ENCODE assay signal across 6 cellular contexts in the genomic region with DNA sequence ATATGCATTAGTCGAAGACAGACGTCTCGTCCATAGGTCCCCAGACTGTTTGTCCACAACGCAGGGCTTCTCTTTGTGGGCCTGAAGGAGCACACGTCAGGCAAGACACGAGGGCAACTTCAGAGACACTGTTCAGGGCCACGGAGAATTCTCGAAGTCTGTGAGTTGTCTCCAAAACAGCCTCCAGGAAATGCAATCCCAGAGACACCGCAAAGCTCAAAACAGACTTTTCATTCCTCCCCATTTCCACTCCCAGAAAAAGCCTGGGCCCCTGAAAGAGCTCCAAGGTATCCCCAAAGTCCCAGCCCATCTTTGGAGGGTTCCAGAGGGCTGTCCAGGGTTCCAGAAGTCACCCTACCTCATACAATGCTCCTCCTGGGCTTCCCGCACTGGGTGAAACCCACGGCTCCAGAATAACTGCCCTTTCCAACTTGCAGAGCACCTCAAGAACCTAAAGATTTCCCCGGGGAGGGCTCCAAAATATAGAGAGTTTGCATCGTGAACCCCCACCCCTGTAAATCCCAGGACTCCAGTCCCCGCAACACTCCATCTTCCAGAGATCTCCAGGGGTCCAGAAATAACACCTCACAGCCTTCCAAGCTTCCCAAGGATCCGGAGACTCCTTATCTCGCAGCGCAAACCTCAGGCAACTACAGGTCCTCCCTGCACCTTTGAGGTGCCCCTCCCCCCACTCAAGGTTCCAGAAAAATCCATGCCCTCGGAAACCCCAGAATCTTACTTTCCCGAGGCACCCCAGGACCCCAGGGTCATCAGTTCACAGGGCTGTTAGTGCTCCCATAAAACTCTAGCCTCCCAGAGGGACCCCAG. TPM values are rescaled to one million over a fixed set of nuclear protein-coding genes. Genes with fewer than 3 reads are reported as not detected.
DNase-seq lines count a peak whose midpoint lies in the region; ATAC-seq and TF ChIP-seq lines count a peak whose summit lies in the region.

No MANE protein-coding gene starts in this region.

- H3K4me3 ChIP-seq in AG10803 (ENCODE audit: low read length), result peak overlapping the region; percentile 33

- ATAC-seq in stimulated activated naive CD8-positive, alpha-beta T cell treated with anti-CD3 and anti-CD28 coated beads, Interleukin-15, Interleukin-2, amounts not matched to agents 100 U/mL and 50 U/mL, for 24 hours, result no peak
- ATAC-seq in GM18519 (IDR thresholded peaks at IDR 0.05; ENCODE audit: low FRiP score, unreplicated experiment) (no peak), GM19397 (IDR thresholded peaks at IDR 0.05; ENCODE audit: unreplicated experiment) (no peak)

- no peak for TF ChIP-seq CTCF in AG10803 (conservative IDR thresholded peaks at IDR 0.05; ENCODE audit: low read length)

- peak; percentile 76 for DNase-seq in AG10803 (ENCODE audit: low read depth)
- peak; percentile 49 for DNase-seq in M059J (ENCODE audit: low read depth)
- DNase-seq in fibroblast of peridontal ligament (ENCODE audit: extremely low read depth), result peak; percentile 51
- DNase-seq in stimulated activated naive CD8-positive, alpha-beta T cell treated with anti-CD3 and anti-CD28 coated beads, Interleukin-15, Interleukin-2, amounts not matched to agents 100 U/mL and 50 U/mL, for 24 hours, result peak; percentile 37

RNA-seq across cellular contexts. Expression of a gene that starts 0.7 kb away (rescaled TPM):
- 3,106 and 3,231 TPM in 2 replicates for total RNA-seq in M059J (2014; rRNA removed; shearing (Covaris generic))

RNA-seq across cellular contexts. Expression of a gene that starts 9.7 kb away (rescaled TPM):
- total RNA-seq in M059J (2014; rRNA removed; shearing (Covaris generic)), result 97.7 and 101 TPM in 2 replicates

RNA-seq across cellular contexts. Expression of a gene that starts 28.7 kb away (rescaled TPM):
- total RNA-seq in M059J (2014; rRNA removed; shearing (Covaris generic)), result 50.1 and 67.3 TPM in 2 replicates

RNA-seq across cellular contexts. Expression of a gene that starts 29.3 kb away (rescaled TPM):
- 275 and 292 TPM in 2 replicates for total RNA-seq in M059J (2014; rRNA removed; shearing (Covaris generic))

RNA-seq across cellular contexts. Expression of a gene that starts 30.9 kb away (rescaled TPM):
- 0.15 TPM in 1 of 2 replicates, not detected in the other for total RNA-seq in M059J (2014; rRNA removed; shearing (Covaris generic))
